Comparison of ENCODE assay signal across 1 cellular context in genomic region chr5:145506451-145506850, GRCh38.
TF ChIP-seq lines count a peak whose summit lies in the region.

No MANE protein-coding gene starts in this region.

TF ChIP-seq in IMR-90, 13 proteins besides CTCF, POLR2A, EP300 and RAD21 (continued from another document):
- TF ChIP-seq USF2 (IDR thresholded peaks at IDR 0.05; ENCODE audit: low read depth, low read length) = no peak
- no peak for TF ChIP-seq MAFK (IDR thresholded peaks at IDR 0.05; ENCODE audit: low read depth, low read length)
- no peak for TF ChIP-seq CEBPB (IDR thresholded peaks at IDR 0.05; ENCODE audit: low read depth, low read length)
- no peak for TF ChIP-seq SMC3 (IDR thresholded peaks at IDR 0.05; ENCODE audit: low read depth, low read length)
- no peak for TF ChIP-seq BHLHE40 (IDR thresholded peaks at IDR 0.05; ENCODE audit: low read depth, low read length)
- TF ChIP-seq CHD1 (IDR thresholded peaks at IDR 0.05; ENCODE audit: low read depth, low read length) = no peak
- TF ChIP-seq, protein P1, sequence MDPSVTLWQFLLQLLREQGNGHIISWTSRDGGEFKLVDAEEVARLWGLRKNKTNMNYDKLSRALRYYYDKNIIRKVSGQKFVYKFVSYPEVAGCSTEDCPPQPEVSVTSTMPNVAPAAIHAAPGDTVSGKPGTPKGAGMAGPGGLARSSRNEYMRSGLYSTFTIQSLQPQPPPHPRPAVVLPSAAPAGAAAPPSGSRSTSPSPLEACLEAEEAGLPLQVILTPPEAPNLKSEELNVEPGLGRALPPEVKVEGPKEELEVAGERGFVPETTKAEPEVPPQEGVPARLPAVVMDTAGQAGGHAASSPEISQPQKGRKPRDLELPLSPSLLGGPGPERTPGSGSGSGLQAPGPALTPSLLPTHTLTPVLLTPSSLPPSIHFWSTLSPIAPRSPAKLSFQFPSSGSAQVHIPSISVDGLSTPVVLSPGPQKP (IDR thresholded peaks at IDR 0.05; ENCODE audit: borderline replicate concordance, low read depth, low read length) = no peak
